Comparison of ENCODE assay signal across 18 cellular contexts in genomic region chr7:158309844-158310763, GRCh38.
A peak's percentile ranks its signal among the peaks of the same experiment; 100 is the strongest.
DNase-seq lines count a peak whose midpoint lies in the region; ATAC-seq and TF ChIP-seq lines count a peak whose summit lies in the region.
"Had no signal": no experiment of that assay in that cellular context is flagged by ENCODE, and none has a peak within 500 bp of the region (broad histone marks: within the 10 kb centered on the region; RNA-seq: fewer than 3 reads in every experiment).

No MANE protein-coding gene starts in this region.

- no peaks in the 10 kb centered on the region for H4K20me1 ChIP-seq in OCI-LY7 (ENCODE audit: insufficient read depth, low read length)
- H4K20me1 ChIP-seq: BLaER1 had no signal

- H2BK120ac ChIP-seq in neuronal stem cell (ENCODE audit: low read depth, low read length) = no peak overlapping the region

- H3K4me3 ChIP-seq in neuronal stem cell (ENCODE audit: low read length in 2 of 2) (no peak overlapping the region), OCI-LY7 (ENCODE audit: low read depth, low read length, poor library complexity, severe bottlenecking) (no peak overlapping the region)
- H3K4me3 ChIP-seq: BLaER1, GM23338 had no signal

- peaks cover 0 to 2% (median 0%) of the 10 kb centered on the region in 3 experiments for H3K27me3 ChIP-seq in neuronal stem cell (ENCODE audit: control insufficient read depth in 3 of 3, insufficient read depth in 3 of 3, low read depth in 1 of 3, low read length in 3 of 3)
- H3K27me3 ChIP-seq: BLaER1 had no signal

- intact Hi-C loops in OCI-LY7 (cut with micrococcal nuclease; ENCODE audit: unreplicated experiment) = no loop called here

- no peak overlapping the region for H2BK5ac ChIP-seq in neuronal stem cell (ENCODE audit: low read length)

- no peak overlapping the region for H2AFZ ChIP-seq in neuronal stem cell (ENCODE audit: low read length)
- no peak overlapping the region for H2AFZ ChIP-seq in OCI-LY7 (ENCODE audit: low read length)
- H2AFZ ChIP-seq: GM23338 had no signal

- WGBS in neuronal stem cell (ENCODE audit: extremely low coverage in 2 of 2, insufficient read length in 2 of 2, insufficient replicate concordance in 1 of 2), 2 donors = no CpG with 5 or more reads among the region's 33 CpGs

- no peak overlapping the region for H3K27ac Mint-ChIP-seq in activated CD8-positive, alpha-beta memory T cell treated with anti-CD3 and anti-CD28 coated beads, Interleukin-2, amount 10 ng/mL, durations not matched to agents 7 days and 5 days
- 0 out of 2 replicates have a peak overlapping the region, but pooled peaks have one; percentile 33 for H3K27ac Mint-ChIP-seq in WTC11
- H3K27ac Mint-ChIP-seq: CD8-positive, alpha-beta memory T cell; GM23338; HFFc6 had no signal

- H3K9me3 ChIP-seq in neuronal stem cell (replicated peaks in 1 of 2; ENCODE audit: control insufficient read depth in 2 of 2, insufficient read depth in 1 of 2, low read depth in 1 of 2, low read length in 2 of 2) (peaks cover 7 to 32% of the 10 kb centered on the region in 2 donors), OCI-LY7 (ENCODE audit: low read length) (0 out of 2 replicates have a peak, but pooled peaks cover 13% of the 10 kb centered on the region)

- H3K4me2 ChIP-seq in neuronal stem cell (ENCODE audit: insufficient read depth, low read length, poor library complexity, severe bottlenecking) (no peak overlapping the region), OCI-LY7 (ENCODE audit: low read length) (no peak overlapping the region)
- H3K4me2 ChIP-seq: BLaER1, GM23338 had no signal

- no peak overlapping the region for H3K9ac ChIP-seq in neuronal stem cell (ENCODE audit: low read depth, low read length, poor library complexity)
- H3K9ac ChIP-seq: BLaER1 had no signal

- H3K4me1 Mint-ChIP-seq in activated CD8-positive, alpha-beta memory T cell treated with anti-CD3 and anti-CD28 coated beads, Interleukin-2, amount 10 ng/mL, durations not matched to agents 7 days and 5 days = no peaks in the 10 kb centered on the region
- peaks cover 12% of the 10 kb centered on the region for H3K4me1 Mint-ChIP-seq in WTC11
- H3K4me1 Mint-ChIP-seq: CD8-positive, alpha-beta memory T cell; GM23338 had no signal

- H4K8ac ChIP-seq in neuronal stem cell (ENCODE audit: low read depth, low read length) = no peak overlapping the region

- ATAC-seq in activated CD8-positive, alpha-beta memory T cell treated with anti-CD3 and anti-CD28 coated beads, Interleukin-2, amount 10 ng/mL, durations not matched to agents 7 days and 5 days = no peak
- no peak for ATAC-seq in WTC11
- ATAC-seq: GM23338 had no signal

- no peak for TF ChIP-seq CTCF in WTC11 (IDR thresholded peaks at IDR 0.05)
- no peak for TF ChIP-seq CTCF in OCI-LY7 (conservative IDR thresholded peaks at IDR 0.05; ENCODE audit: low read length)

- H3K4me1 ChIP-seq in neuronal stem cell (ENCODE audit: control insufficient read depth in 2 of 2, insufficient read depth in 1 of 2, low read depth in 1 of 2, low read length in 2 of 2) = peaks cover 0 to 2% of the 10 kb centered on the region in 2 donors
- H3K4me1 ChIP-seq in OCI-LY7 (ENCODE audit: insufficient read depth, low read length, poor library complexity, severe bottlenecking) = no peaks in the 10 kb centered on the region
- H3K4me1 ChIP-seq: BLaER1, Caco-2 had no signal

- H3K27ac ChIP-seq in neuronal stem cell (replicated peaks; ENCODE audit: low read length) (no peak overlapping the region), OCI-LY7 (ENCODE audit: low read depth, low read length, poor library complexity, severe bottlenecking) (no peak overlapping the region)
- H3K27ac ChIP-seq: BLaER1 had no signal

- H3K36me3 ChIP-seq in neuronal stem cell (replicated peaks in 1 of 2; ENCODE audit: control insufficient read depth in 2 of 2, insufficient read depth in 2 of 2, low read length in 2 of 2) (no peaks in the 10 kb centered on the region), OCI-LY7 (ENCODE audit: insufficient read depth, low read length) (no peaks in the 10 kb centered on the region)

- peak; percentile 22 for DNase-seq in activated CD8-positive, alpha-beta memory T cell treated with anti-CD3 and anti-CD28 coated beads, Interleukin-2, amount 10 ng/mL, durations not matched to agents 7 days and 5 days
- no peak for DNase-seq in activated CD8-positive, alpha-beta memory T cell treated with anti-CD3 and anti-CD28 coated beads, Interleukin-2, amount 50 U/mL, for 4 hours
- DNase-seq in WTC11 (ENCODE audit: low spot score) (no peak), islet precursor cell (peak; percentile 32), neuronal stem cell (ENCODE audit: low spot score) (no peak), OCI-LY7 (ENCODE audit: low spot score) (no peak), NCI-H774 (lab: John Stamatoyannopoulos, UW) (no peak), HK-2 (ENCODE audit: unreplicated experiment) (no peak)
- DNase-seq: 8988T; AML-193; Caco-2; CD8-positive, alpha-beta memory T cell; DMS53; GF-D8; HCEC 1CT; HFFc6 had no signal

- H3K4me3 Mint-ChIP-seq in activated CD8-positive, alpha-beta memory T cell treated with anti-CD3 and anti-CD28 coated beads, Interleukin-2, amount 10 ng/mL, durations not matched to agents 7 days and 5 days = no peak overlapping the region
- no peak overlapping the region for H3K4me3 Mint-ChIP-seq in WTC11
- H3K4me3 Mint-ChIP-seq: CD8-positive, alpha-beta memory T cell; GM23338; HFFc6 had no signal

- H3K79me2 ChIP-seq in OCI-LY7 (ENCODE audit: insufficient read depth, low read depth, low read length) = no peaks in the 10 kb centered on the region

- no peak overlapping the region for H2BK12ac ChIP-seq in neuronal stem cell (ENCODE audit: low read length)

- no peak overlapping the region for H2AK5ac ChIP-seq in neuronal stem cell (ENCODE audit: low read depth, low read length)

- no TSS peak for BruUV-seq in OCI-LY7 (replicated peaks; lab: Mats Ljungman, UMichigan)

- no peaks in the 10 kb centered on the region for H3K79me1 ChIP-seq in neuronal stem cell (ENCODE audit: low read depth, low read length)

- H3K14ac ChIP-seq in neuronal stem cell (ENCODE audit: low read length) = no peak overlapping the region

- no peak overlapping the region for H2BK15ac ChIP-seq in neuronal stem cell (ENCODE audit: low read length)

- H4K91ac ChIP-seq in neuronal stem cell (ENCODE audit: low read depth, low read length, poor library complexity) = no peak overlapping the region

- peaks cover 28% of the 10 kb centered on the region for H3K9me3 Mint-ChIP-seq in activated CD8-positive, alpha-beta memory T cell treated with anti-CD3 and anti-CD28 coated beads, Interleukin-2, amount 10 ng/mL, durations not matched to agents 7 days and 5 days (ENCODE audit: low read depth)
- H3K9me3 Mint-ChIP-seq in WTC11 = peaks cover 63% of the 10 kb centered on the region

- H3K4ac ChIP-seq in neuronal stem cell (ENCODE audit: low read length) = no peak overlapping the region

- no peaks in the 10 kb centered on the region for H3K9me2 ChIP-seq in OCI-LY7 (ENCODE audit: insufficient read depth, low read length)

- peak overlapping the region; percentile 24 for H3K18ac ChIP-seq in neuronal stem cell (ENCODE audit: low read length)

- peaks cover 2% of the 10 kb centered on the region for H3K36me3 Mint-ChIP-seq in activated CD8-positive, alpha-beta memory T cell treated with anti-CD3 and anti-CD28 coated beads, Interleukin-2, amount 10 ng/mL, durations not matched to agents 7 days and 5 days
- H3K36me3 Mint-ChIP-seq in WTC11 = peaks cover 76% of the 10 kb centered on the region
- H3K36me3 Mint-ChIP-seq: CD8-positive, alpha-beta memory T cell had no signal

- POLR2A ChIA-PET in WTC11 (lab: Charles Lee) = no interaction called here
- POLR2A ChIA-PET in OCI-LY7 (lab: Charles Lee) = interaction anchor here (1.0 kb wide), 1 partner anchor 8 kb away, joined by 5 read pairs; no protein-coding TSS in a partner anchor

- no peaks in the 10 kb centered on the region for H3K27me3 Mint-ChIP-seq in activated CD8-positive, alpha-beta memory T cell treated with anti-CD3 and anti-CD28 coated beads, Interleukin-2, amount 10 ng/mL, durations not matched to agents 7 days and 5 days
- peaks cover 12% of the 10 kb centered on the region for H3K27me3 Mint-ChIP-seq in WTC11 (ENCODE audit: low read depth)

- CTCF ChIA-PET in activated CD8-positive, alpha-beta memory T cell treated with anti-CD3 and anti-CD28 coated beads, Interleukin-2, amount 10 ng/mL, durations not matched to agents 7 days and 5 days (lab: Charles Lee) = no interaction called here
- CTCF ChIA-PET in WTC11 (lab: Charles Lee) (no interaction called here), OCI-LY7 (lab: Charles Lee; ENCODE audit: unreplicated experiment) (no interaction called here)

- no peak overlapping the region for H3K23ac ChIP-seq in neuronal stem cell (ENCODE audit: low read depth, low read length, poor library complexity)

TF ChIP-seq in WTC11, 78 proteins besides CTCF, POLR2A, EP300 and RAD21:
- TF ChIP-seq FOXP1 (CRISPR knock-in tag; IDR thresholded peaks at IDR 0.05; ENCODE audit: borderline replicate concordance) = no peak

Comparison
In these comparisons a context has a peak if more than half of its experiments do, and no peak if none do; other contexts are left out.
1. DNase-seq: peak in activated CD8-positive, alpha-beta memory T cell treated with anti-CD3 and anti-CD28 coated beads, Interleukin-2, amount 10 ng/mL, durations not matched to agents 7 days and 5 days (single experiment) and islet precursor cell (single experiment); none in activated CD8-positive, alpha-beta memory T cell treated with anti-CD3 and anti-CD28 coated beads, Interleukin-2, amount 50 U/mL, for 4 hours (single experiment), WTC11 (single experiment), neuronal stem cell (single experiment), OCI-LY7 (single experiment), NCI-H774 (single experiment) and HK-2 (single experiment).